In the genomic region with DNA sequence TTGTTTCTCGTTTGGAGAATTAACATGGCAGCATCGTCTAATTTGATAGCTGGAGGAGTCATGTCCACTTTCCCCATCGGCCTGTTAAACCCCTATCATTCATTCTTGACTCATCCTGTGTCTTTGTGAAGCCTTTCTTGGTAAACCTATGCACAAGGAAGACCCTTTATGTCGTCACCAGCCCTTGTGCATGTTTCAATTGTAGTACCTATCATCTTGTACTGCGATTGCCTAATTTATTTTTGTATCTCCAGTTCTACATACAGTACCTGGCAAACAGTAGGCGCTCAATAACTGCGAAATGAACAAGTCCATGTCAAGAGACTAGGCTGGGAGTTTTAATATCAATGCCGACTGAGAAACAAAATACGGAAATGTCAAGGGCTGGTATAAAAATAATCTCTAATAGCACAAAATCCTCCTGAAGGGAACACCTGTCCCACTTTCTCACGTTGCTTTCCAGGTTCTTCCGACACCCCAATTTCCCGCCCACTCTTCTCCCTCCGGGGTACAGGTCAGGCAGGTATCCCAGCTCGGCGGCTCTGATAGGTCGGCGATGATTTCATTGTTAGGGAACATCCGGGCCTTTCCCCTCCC, we compare ENCODE assay signal across 8 cellular contexts. TPM values are rescaled to one million over a fixed set of nuclear protein-coding genes. Genes with fewer than 3 reads are reported as not detected.
DNase-seq lines count a peak whose midpoint lies in the region; ATAC-seq, FAIRE-seq and TF ChIP-seq lines count a peak whose summit lies in the region.

No MANE protein-coding gene starts in this region.

- H3K36me3 ChIP-seq in PC-9 (ENCODE audit: low read depth), result no peaks in the 10 kb centered on the region; the same call in 1 of the 2 replicates

- no peaks in the 10 kb centered on the region for H3K27me3 ChIP-seq in PC-9 (ENCODE audit: insufficient read depth, low read depth)

- peaks cover 10% of the 10 kb centered on the region; the same call in 1 of the 2 replicates for H3F3A ChIP-seq in PC-9 (ENCODE audit: insufficient read depth, low read depth)

- intact Hi-C loops in PC-9 (cut with micrococcal nuclease; ENCODE audit: unreplicated experiment), result loop anchor here (2.0 kb wide), 1 partner anchor 31 kb away; no protein-coding TSS in a partner anchor

- peak overlapping the region; percentile 84 for H3K27ac ChIP-seq in PC-9
- H3K27ac ChIP-seq in epithelial cell of prostate, result peak overlapping the region; percentile 89

- no peak for FAIRE-seq in GM19239 (lab: Jason Lieb, UNC)

- POLR2A ChIA-PET in PC-9 (lab: Charles Lee; ENCODE audit: unreplicated experiment), result interaction anchor here (0.6 to 0.7 kb wide), 6 partner anchors 48 to 1866 kb away, joined by 3 to 8 read pairs (median 4); a partner anchor contains a TSS

- no peaks in the 10 kb centered on the region for H3K9me2 ChIP-seq in PC-9 (ENCODE audit: insufficient read depth)

- H3K9me3 ChIP-seq in PC-9 (ENCODE audit: insufficient read depth, low read depth), result no peaks in the 10 kb centered on the region

- H4K20me1 ChIP-seq in PC-9 (ENCODE audit: insufficient read depth), result peaks cover 26% of the 10 kb centered on the region

- H3K36me3 Mint-ChIP-seq in progenitor cell of endocrine pancreas (ENCODE audit: insufficient read depth), result peaks cover 7% of the 10 kb centered on the region

- H3K4me1 ChIP-seq in PC-9 (replicated peaks; ENCODE audit: insufficient read depth), result peaks cover 29% of the 10 kb centered on the region

- TF ChIP-seq CTCF in PC-9 (conservative IDR thresholded peaks at IDR 0.05), result no peak
- TF ChIP-seq CTCF in progenitor cell of endocrine pancreas (IDR thresholded peaks at IDR 0.05; ENCODE audit: unreplicated experiment), result no peak

- no peaks in the 10 kb centered on the region for H3K27me3 Mint-ChIP-seq in progenitor cell of endocrine pancreas

- H2AFZ ChIP-seq in PC-9, result peak overlapping the region; percentile 91

- CTCF ChIA-PET in PC-9 (lab: Charles Lee), result interaction anchor here (0.6 kb wide), 1 partner anchor 751 kb away, joined by 4 read pairs; no protein-coding TSS in a partner anchor

- H3K4me1 Mint-ChIP-seq in progenitor cell of endocrine pancreas (ENCODE audit: low read depth), result peaks cover 12% of the 10 kb centered on the region

- H3K4me3 Mint-ChIP-seq in progenitor cell of endocrine pancreas (ENCODE audit: low read depth), result peak overlapping the region; percentile 99

- peaks cover 36% of the 10 kb centered on the region for H3K79me2 ChIP-seq in PC-9 (ENCODE audit: low read depth)

- H3K27ac Mint-ChIP-seq in progenitor cell of endocrine pancreas, result peak overlapping the region; percentile 99

- peak overlapping the region; percentile 94 for H3K4me2 ChIP-seq in PC-9

- DNase-seq in ELR (ENCODE audit: low read depth) (peak; percentile 7), PC-9 (no peak), epithelial cell of prostate (ENCODE audit: low read depth, low spot score) (no peak), progenitor cell of endocrine pancreas (ENCODE audit: low spot score, unreplicated experiment) (no peak), GM19239 (ENCODE audit: insufficient read length, low spot score) (no peak), NCI-H2107 treated with DMSO at 0.1 percent for 48 hours (lab: John Stamatoyannopoulos, UW; ENCODE audit: unreplicated experiment) (no peak), NCI-H1092 (lab: John Stamatoyannopoulos, UW) (no peak)

- no peak for ATAC-seq in GM19455 (IDR thresholded peaks at IDR 0.05; ENCODE audit: unreplicated experiment)

- BruUV-seq in PC-9 (replicated peaks; lab: Mats Ljungman, UMichigan), result TSS peak; percentile 77

- H3K4me3 ChIP-seq in PC-9, result peak overlapping the region; percentile 57

- H3K9me3 Mint-ChIP-seq in progenitor cell of endocrine pancreas (ENCODE audit: low read depth), result peaks cover 23% of the 10 kb centered on the region

RNA-seq across cellular contexts. Expression of a gene that starts 1.3 kb away (rescaled TPM):
- total RNA-seq in PC-9 (2021) (42.3 and 45.0 TPM in 2 replicates), progenitor cell of endocrine pancreas (57.8 and 60.8 TPM in 2 replicates)
